Comparison of ENCODE assay signal across 8 cellular contexts in genomic region chr16:80924372-80924978, GRCh38.
DNase-seq lines count a peak whose midpoint lies in the region; ATAC-seq and TF ChIP-seq lines count a peak whose summit lies in the region.

No MANE protein-coding gene starts in this region.

- H2AFZ ChIP-seq in IMR-90 (replicated peaks; ENCODE audit: low read length, poor library complexity): peak overlapping the region; percentile 74
- H2AFZ ChIP-seq in trophoblast cell (ENCODE audit: insufficient read depth, low read length, poor library complexity): no peak overlapping the region

- no peak overlapping the region for H4K5ac ChIP-seq in IMR-90 (ENCODE audit: low read depth, low read length)

- H3K18ac ChIP-seq in IMR-90 (ENCODE audit: low read depth, low read length): no peak overlapping the region
- no peak overlapping the region for H3K18ac ChIP-seq in trophoblast cell (ENCODE audit: low read length)

- H3K4me2 ChIP-seq in IMR-90 (ENCODE audit: low read depth, low read length): no peak overlapping the region
- H3K4me2 ChIP-seq in trophoblast cell (ENCODE audit: low read length): no peak overlapping the region

- CTCF ChIA-PET in IMR-90 (lab: Yijun Ruan, JAX): interaction anchor here (0.6 to 1.4 kb wide), 5 partner anchors 21 to 878 kb away, joined by 3 to 4 read pairs (median 4); no protein-coding TSS in a partner anchor

- H2BK120ac ChIP-seq in IMR-90 (ENCODE audit: low read depth, low read length) (no peak overlapping the region), trophoblast cell (ENCODE audit: insufficient read depth, low read length, poor library complexity) (no peak overlapping the region)

- H4K91ac ChIP-seq in IMR-90 (ENCODE audit: insufficient read depth, low read depth, low read length) (no peak overlapping the region), trophoblast cell (ENCODE audit: low read depth, low read length) (no peak overlapping the region)

- no TSS peak for BruUV-seq in IMR-90 (replicated peaks; lab: Mats Ljungman, UMichigan)

- H2BK12ac ChIP-seq in trophoblast cell (ENCODE audit: low read length): no peak overlapping the region

- no peak overlapping the region for H3K27ac ChIP-seq in IMR-90 (ENCODE audit: insufficient read depth, low read length)
- H3K27ac ChIP-seq in trophoblast cell (ENCODE audit: low read depth, low read length): no peak overlapping the region
- H3K27ac ChIP-seq in effector memory CD4-positive, alpha-beta T cell (ENCODE audit: insufficient read depth, low read length, poor library complexity, severe bottlenecking): no peak overlapping the region

- TF ChIP-seq RAD21 in IMR-90 (IDR thresholded peaks at IDR 0.05; ENCODE audit: low read length): peak; percentile 62

- POLR2A ChIA-PET in IMR-90 (lab: Charles Lee; ENCODE audit: unreplicated experiment): no interaction called here

- TF ChIP-seq POLR2A in IMR-90 (IDR thresholded peaks at IDR 0.05; ENCODE audit: low read depth, low read length): no peak

- H4K12ac ChIP-seq in trophoblast cell (ENCODE audit: low read depth, low read length): no peak overlapping the region

- H3K56ac ChIP-seq in IMR-90 (ENCODE audit: extremely low read depth, insufficient read depth, low read length): no peak overlapping the region

- no peak overlapping the region for H3K4ac ChIP-seq in IMR-90 (ENCODE audit: low read depth, low read length)
- H3K4ac ChIP-seq in trophoblast cell (ENCODE audit: low read depth, low read length): no peak overlapping the region

- no peak overlapping the region for H2AK5ac ChIP-seq in IMR-90 (ENCODE audit: low read depth, low read length)
- H2AK5ac ChIP-seq in trophoblast cell (ENCODE audit: low read length): no peak overlapping the region

- H3K79me1 ChIP-seq in IMR-90 (ENCODE audit: low read depth in 1 of 2, low read length in 2 of 2): no peaks in the 10 kb centered on the region
- no peaks in the 10 kb centered on the region for H3K79me1 ChIP-seq in trophoblast cell (ENCODE audit: low read length)

- dilution Hi-C loops in IMR-90 (cut with HindIII; ENCODE audit: low sequenced_read_pairs, unreplicated experiment): no loop called here

- H3K27me3 ChIP-seq in IMR-90 (ENCODE audit: control insufficient read depth, insufficient read depth, low read length): no peaks in the 10 kb centered on the region
- no peaks in the 10 kb centered on the region for H3K27me3 ChIP-seq in trophoblast cell (ENCODE audit: insufficient read depth, low read length)
- H3K27me3 ChIP-seq in effector memory CD4-positive, alpha-beta T cell (replicated peaks; ENCODE audit: control insufficient read depth, insufficient read depth, low read length, poor library complexity, severe bottlenecking): no peaks in the 10 kb centered on the region

- in situ Hi-C loops in IMR-90 (cut with MboI; ENCODE audit: low sequenced_read_pairs): no loop called here

- intact Hi-C loops in IMR-90 (cut with micrococcal nuclease): no loop called here

- H3K79me2 ChIP-seq in trophoblast cell (ENCODE audit: control insufficient read depth, insufficient read depth, low read length, poor library complexity): no peaks in the 10 kb centered on the region

- H3K4me3 ChIP-seq in IMR-90 (ENCODE audit: insufficient read depth, low read depth, low read length) (no peak overlapping the region), trophoblast cell (ENCODE audit: low read depth, low read length) (no peak overlapping the region)
- no peak overlapping the region for H3K4me3 ChIP-seq in effector memory CD4-positive, alpha-beta T cell (ENCODE audit: insufficient read depth, low read depth, low read length, poor library complexity, severe bottlenecking)

- H3K23ac ChIP-seq in IMR-90 (ENCODE audit: low read depth, low read length) (no peak overlapping the region), trophoblast cell (ENCODE audit: low read length) (no peak overlapping the region)

- DNase-seq in activated CD4-positive, CD25-positive, alpha-beta regulatory T cell treated with anti-CD3 and anti-CD28 coated beads, Interleukin-2, amount 50 U/mL, for 72 hours: peak; percentile 38
- DNase-seq in activated CD4-positive, CD25-positive, alpha-beta regulatory T cell (lab: John Stamatoyannopoulos, UW): no peak
- DNase-seq in IMR-90 (peak; percentile 43), fibroblast of gingiva (ENCODE audit: low read depth) (peak; percentile 33), trophoblast cell (peak; percentile 27 to 64), RKO (ENCODE audit: low spot score) (no peak)
- peak; percentile 14 to 15 for DNase-seq in activated CD4-positive, alpha-beta T cell treated with anti-CD3 and anti-CD28 coated beads, Interleukin-2, amount 50 U/mL, for 4 hours
- DNase-seq in effector memory CD4-positive, alpha-beta T cell: no peak

- H2BK20ac ChIP-seq in IMR-90 (ENCODE audit: low read depth, low read length): no peak overlapping the region

- TF ChIP-seq CTCF in IMR-90 (conservative IDR thresholded peaks at IDR 0.05; ENCODE audit: low read depth, low read length): peak; percentile 58

- H3K9ac ChIP-seq in IMR-90 (ENCODE audit: low read depth, low read length): no peak overlapping the region
- no peak overlapping the region for H3K9ac ChIP-seq in trophoblast cell (ENCODE audit: low read length)

- peak overlapping the region; percentile 89 for H2AK9ac ChIP-seq in IMR-90 (replicated peaks; ENCODE audit: low read depth, low read length, poor library complexity)

- H3K9me3 ChIP-seq in IMR-90 (ENCODE audit: control insufficient read depth, insufficient read depth, low read length) (no peaks in the 10 kb centered on the region), trophoblast cell (ENCODE audit: insufficient read depth, low read depth, low read length) (no peaks in the 10 kb centered on the region)
- H3K9me3 ChIP-seq in effector memory CD4-positive, alpha-beta T cell (ENCODE audit: control insufficient read depth, low read length): no peaks in the 10 kb centered on the region

- H2BK5ac ChIP-seq in IMR-90 (ENCODE audit: low read depth, low read length, poor library complexity, severe bottlenecking) (no peak overlapping the region), trophoblast cell (ENCODE audit: low read depth, low read length, poor library complexity) (no peak overlapping the region)

- H3K4me1 ChIP-seq in IMR-90 (ENCODE audit: control insufficient read depth, insufficient read depth, low read length) (no peaks in the 10 kb centered on the region), trophoblast cell (ENCODE audit: control insufficient read depth in 1 of 2, insufficient read depth in 2 of 2, low read length in 2 of 2) (no peaks in the 10 kb centered on the region)
- no peaks in the 10 kb centered on the region for H3K4me1 ChIP-seq in effector memory CD4-positive, alpha-beta T cell (ENCODE audit: control insufficient read depth, insufficient read depth, low read length, poor library complexity, severe bottlenecking)

- no peak overlapping the region for H2BK15ac ChIP-seq in IMR-90 (ENCODE audit: low read depth, low read length)

- no peak overlapping the region for H4K8ac ChIP-seq in IMR-90 (ENCODE audit: low read depth in 2 of 2, low read length in 2 of 2)
- H4K8ac ChIP-seq in trophoblast cell (ENCODE audit: low read depth, low read length): no peak overlapping the region

- no peaks in the 10 kb centered on the region for H3K36me3 ChIP-seq in IMR-90 (ENCODE audit: control insufficient read depth, insufficient read depth, low read length)
- no peaks in the 10 kb centered on the region for H3K36me3 ChIP-seq in trophoblast cell (ENCODE audit: control insufficient read depth in 1 of 2, insufficient read depth in 2 of 2, low read length in 2 of 2)
- H3K36me3 ChIP-seq in effector memory CD4-positive, alpha-beta T cell (ENCODE audit: control insufficient read depth, insufficient read depth, low read length): no peaks in the 10 kb centered on the region

- 38% methylated on average over 1 of the region's 8 CpGs; no CpG with 5 or more reads in 1 of the 2 experiments for WGBS in IMR-90 (ENCODE audit: extremely low coverage in 2 of 2, insufficient read length in 1 of 2), 2 experiments
- WGBS in trophoblast cell (ENCODE audit: extremely low coverage, insufficient coverage, insufficient read length): no CpG with 5 or more reads among the region's 8 CpGs

- peak; percentile 77 for ATAC-seq in IMR-90 (ENCODE audit: low read depth)

- H3K9me1 ChIP-seq in IMR-90 (ENCODE audit: insufficient read depth, low read length): no peaks in the 10 kb centered on the region

- H3K14ac ChIP-seq in IMR-90 (replicated peaks; ENCODE audit: low read depth, low read length): no peak overlapping the region
- H3K14ac ChIP-seq in trophoblast cell (ENCODE audit: low read length): no peak overlapping the region

- H4K20me1 ChIP-seq in IMR-90 (ENCODE audit: insufficient read depth, low read length): no peaks in the 10 kb centered on the region

TF ChIP-seq in IMR-90, 13 proteins besides CTCF, POLR2A, EP300 and RAD21:
- no peak for TF ChIP-seq RFX5 (IDR thresholded peaks at IDR 0.05; ENCODE audit: low read depth, low read length)
- TF ChIP-seq SMC3 (IDR thresholded peaks at IDR 0.05; ENCODE audit: low read depth, low read length): peak; percentile 53
TF ChIP-seq in IMR-90: peak in this region for 1.

Comparison
In these comparisons a context has a peak if more than half of its experiments do, and no peak if none do; other contexts are left out.
1. DNase-seq: peak in activated CD4-positive, CD25-positive, alpha-beta regulatory T cell treated with anti-CD3 and anti-CD28 coated beads, Interleukin-2, amount 50 U/mL, for 72 hours (single experiment), IMR-90 (single experiment), activated CD4-positive, alpha-beta T cell treated with anti-CD3 and anti-CD28 coated beads, Interleukin-2, amount 50 U/mL, for 4 hours (2 of 2), fibroblast of gingiva (single experiment) and trophoblast cell (2 of 2); none in activated CD4-positive, CD25-positive, alpha-beta regulatory T cell (0 of 4), RKO (single experiment) and effector memory CD4-positive, alpha-beta T cell (0 of 3).